1 cellular context compared by ENCODE assay signal in genomic region chr9:122912964-122913673, GRCh38.
TF ChIP-seq lines count a peak whose summit lies in the region.

TSS of gene ZBTB6 (minus strand) at chr9:122913323. CDS start at chr9:122912072, 1,251 bp downstream.

TF ChIP-seq in HepG2, 621 proteins besides CTCF, POLR2A, EP300 and RAD21 (continued from another document and continues in another):
- TF ChIP-seq ZNF512B (CRISPR knock-in tag; IDR thresholded peaks at IDR 0.05; ENCODE audit: borderline replicate concordance), result no peak
- no peak for TF ChIP-seq GZF1 (CRISPR knock-in tag; IDR thresholded peaks at IDR 0.05)
- no peak for TF ChIP-seq GLMP (CRISPR knock-in tag; IDR thresholded peaks at IDR 0.05; ENCODE audit: borderline replicate concordance)
- TF ChIP-seq TCF12 (IDR thresholded peaks at IDR 0.05), result no peak
- no peak for TF ChIP-seq TCF12 (CRISPR knock-in tag; IDR thresholded peaks at IDR 0.05)
- peak; percentile 24; the same call in 1 of the 2 replicates for TF ChIP-seq YEATS4 (CRISPR knock-in tag; IDR thresholded peaks at IDR 0.05; ENCODE audit: borderline replicate concordance)
- TF ChIP-seq ZNF317 (CRISPR knock-in tag; IDR thresholded peaks at IDR 0.05), result peak; percentile 50; the same call in 1 of the 2 replicates
- TF ChIP-seq MAFG (CRISPR knock-in tag; IDR thresholded peaks at IDR 0.05), result no peak
- no peak for TF ChIP-seq MTA1 (CRISPR knock-in tag; IDR thresholded peaks at IDR 0.05; ENCODE audit: borderline replicate concordance)
- TF ChIP-seq MTA3 (CRISPR knock-in tag; IDR thresholded peaks at IDR 0.05), result no peak
- no peak for TF ChIP-seq EZH2 (conservative IDR thresholded peaks at IDR 0.05; ENCODE audit: low read depth, low read length)
- TF ChIP-seq E2F1 (CRISPR knock-in tag; IDR thresholded peaks at IDR 0.05), result no peak; the same call in 1 of the 2 replicates
- TF ChIP-seq PHF21A (CRISPR knock-in tag; IDR thresholded peaks at IDR 0.05), result peak; percentile 87; the same call in 1 of the 2 replicates
- TF ChIP-seq PREB (CRISPR knock-in tag; IDR thresholded peaks at IDR 0.05), result no peak
- TF ChIP-seq BHLHE40 (IDR thresholded peaks at IDR 0.05; ENCODE audit: low read length), result no peak
- no peak for TF ChIP-seq KDM1A (CRISPR knock-in tag; IDR thresholded peaks at IDR 0.05)
- no peak for TF ChIP-seq ZNF776 (CRISPR knock-in tag; IDR thresholded peaks at IDR 0.05)
- TF ChIP-seq UBTF (CRISPR knock-in tag; IDR thresholded peaks at IDR 0.05), result peak; percentile 73
- no peak for TF ChIP-seq ZNF841 (CRISPR knock-in tag; IDR thresholded peaks at IDR 0.05; ENCODE audit: borderline replicate concordance)
- TF ChIP-seq RXRA (CRISPR knock-in tag; IDR thresholded peaks at IDR 0.05), result no peak
- no peak for TF ChIP-seq DDIT3 (CRISPR knock-in tag; IDR thresholded peaks at IDR 0.05)
- TF ChIP-seq POGZ (CRISPR knock-in tag; IDR thresholded peaks at IDR 0.05), result no peak
- TF ChIP-seq ZNF296 (CRISPR knock-in tag; conservative IDR thresholded peaks at IDR 0.05), result no peak
- no peak for TF ChIP-seq ZNF264 (CRISPR knock-in tag; IDR thresholded peaks at IDR 0.05)
- TF ChIP-seq ZBTB7B (CRISPR knock-in tag; IDR thresholded peaks at IDR 0.05), result 0 out of 2 replicates have a peak, but pooled peaks have one; percentile 21
- no peak for TF ChIP-seq SOX6 (IDR thresholded peaks at IDR 0.05)
- TF ChIP-seq SOX6 (CRISPR knock-in tag; IDR thresholded peaks at IDR 0.05), result peak; percentile 59
- TF ChIP-seq MYPOP (CRISPR knock-in tag; IDR thresholded peaks at IDR 0.05), result peak; percentile 83; the same call in 1 of the 2 replicates
- TF ChIP-seq TOE1 (CRISPR knock-in tag; IDR thresholded peaks at IDR 0.05), result 0 out of 2 replicates have a peak, but pooled peaks have one; percentile 52
- no peak for TF ChIP-seq PCBP1 (IDR thresholded peaks at IDR 0.05; ENCODE audit: borderline replicate concordance, low read depth, low read length)
- TF ChIP-seq SIN3A (IDR thresholded peaks at IDR 0.05; ENCODE audit: borderline replicate concordance, low read depth, low read length), result peak; percentile 83; the same call in 1 of the 2 replicates
- no peak for TF ChIP-seq ZNF850 (CRISPR knock-in tag; conservative IDR thresholded peaks at IDR 0.05)
- TF ChIP-seq SRF (IDR thresholded peaks at IDR 0.05; ENCODE audit: low read depth, low read length), result no peak
- no peak for TF ChIP-seq GLI4 (CRISPR knock-in tag; IDR thresholded peaks at IDR 0.05; ENCODE audit: borderline replicate concordance)
- no peak for TF ChIP-seq CERS6 (CRISPR knock-in tag; IDR thresholded peaks at IDR 0.05)
- TF ChIP-seq CENPBD1 (CRISPR knock-in tag; IDR thresholded peaks at IDR 0.05; ENCODE audit: borderline replicate concordance, low read depth), result no peak
- no peak for TF ChIP-seq SRSF9 (IDR thresholded peaks at IDR 0.05; ENCODE audit: borderline replicate concordance, insufficient read depth, low read depth, low read length, poor library complexity, severe bottlenecking)
- no peak for TF ChIP-seq SOX13 (IDR thresholded peaks at IDR 0.05)
- peak in 1 of 2 experiments; percentile 4; a peak in 1 of 4 replicates for TF ChIP-seq SOX13 (CRISPR knock-in tag; conservative IDR thresholded peaks at IDR 0.05 in 1 of 2, IDR thresholded peaks at IDR 0.05 in 1 of 2)
- no peak for TF ChIP-seq HMG20A (CRISPR knock-in tag; IDR thresholded peaks at IDR 0.05; ENCODE audit: borderline replicate concordance)
- TF ChIP-seq ZFP1 (CRISPR knock-in tag; IDR thresholded peaks at IDR 0.05), result no peak; the same call in 1 of the 2 replicates
- no peak for TF ChIP-seq ZNF205 (CRISPR knock-in tag; IDR thresholded peaks at IDR 0.05)
- TF ChIP-seq TEAD3 (CRISPR knock-in tag; optimal IDR thresholded peaks at IDR 0.05; ENCODE audit: borderline replicate concordance), result peak; percentile 27
- no peak; the same call in 1 of the 2 replicates for TF ChIP-seq IRF2 (CRISPR knock-in tag; IDR thresholded peaks at IDR 0.05)
- peak; percentile 22; the same call in 1 of the 2 replicates for TF ChIP-seq GMEB1 (CRISPR knock-in tag; IDR thresholded peaks at IDR 0.05; ENCODE audit: borderline replicate concordance)
- TF ChIP-seq ZBTB34 (CRISPR knock-in tag; IDR thresholded peaks at IDR 0.05), result no peak
- TF ChIP-seq CENPX (CRISPR knock-in tag; IDR thresholded peaks at IDR 0.05), result no peak
- no peak for TF ChIP-seq CSRNP1 (CRISPR knock-in tag; IDR thresholded peaks at IDR 0.05)
- no peak for TF ChIP-seq ZNF546 (CRISPR knock-in tag; conservative IDR thresholded peaks at IDR 0.05)
- peak; percentile 77 for TF ChIP-seq ZNF816 (CRISPR knock-in tag; IDR thresholded peaks at IDR 0.05; ENCODE audit: borderline replicate concordance)
- TF ChIP-seq RFX1 (IDR thresholded peaks at IDR 0.05), result no peak
- TF ChIP-seq SMYD3 (CRISPR knock-in tag; IDR thresholded peaks at IDR 0.05), result peak; percentile 40; the same call in 1 of the 2 replicates
